In genomic region chr3:181056276-181056675, GRCh38 we compare ENCODE assay signal across 18 cellular contexts.
A peak's percentile ranks its signal among the peaks of the same experiment; 100 is the strongest.
DNase-seq lines count a peak whose midpoint lies in the region; TF ChIP-seq lines count a peak whose summit lies in the region.
"Had no signal": no experiment of that assay in that cellular context is flagged by ENCODE, and none has a peak within 500 bp of the region (broad histone marks: within the 10 kb centered on the region; RNA-seq: fewer than 3 reads in every experiment).

No MANE protein-coding gene starts in this region.

- TF ChIP-seq CTCF in Peyer's patch (IDR thresholded peaks at IDR 0.05), result no peak

- peak overlapping the region; percentile 5 for H2AFZ ChIP-seq in neuron (ENCODE audit: low read depth, low read length)

- H3K4me3 ChIP-seq in neuron (ENCODE audit: low read length) (peak overlapping the region; percentile 30), Peyer's patch (no peak overlapping the region)
- H3K4me3 ChIP-seq: SJSA1 had no signal

- in situ Hi-C loops in G401 (cut with HindIII; ENCODE audit: low sequenced_read_pairs), result no loop called here

- peak; percentile 29 for DNase-seq in NCI-H1105 (lab: John Stamatoyannopoulos, UW)
- peak; percentile 98 for DNase-seq in NCI-H146 (lab: John Stamatoyannopoulos, UW)
- peak; percentile 87 for DNase-seq in NCI-H2227 treated with DMSO at 0.1 percent for 48 hours (lab: John Stamatoyannopoulos, UW)
- DNase-seq in G401 (ENCODE audit: low spot score), result no peak
- no peak for DNase-seq in Peyer's patch
- DNase-seq in GDM1 (lab: John Stamatoyannopoulos, UW), result no peak
- DNase-seq: AML-193, DND-41, HCEC 1CT, MV-4-11, NCI-H187, NCI-H510A treated with DMSO at 0.1 percent for 48 hours, T-helper 17 cell had no signal

- peaks cover 38% of the 10 kb centered on the region for H3K4me1 ChIP-seq in neuron (ENCODE audit: insufficient read depth, low read length)
- no peaks in the 10 kb centered on the region for H3K4me1 ChIP-seq in Peyer's patch
- H3K4me1 ChIP-seq: SJSA1 had no signal

- no peaks in the 10 kb centered on the region for H3K36me3 ChIP-seq in neuron (ENCODE audit: insufficient read depth, low read length)
- no peaks in the 10 kb centered on the region for H3K36me3 ChIP-seq in Peyer's patch
- H3K36me3 ChIP-seq: SJSA1 had no signal

- no peaks in the 10 kb centered on the region for H3K27me3 ChIP-seq in neuron (ENCODE audit: insufficient read depth, low read length)
- H3K27me3 ChIP-seq in Peyer's patch, result no peaks in the 10 kb centered on the region
- H3K27me3 ChIP-seq: SJSA1 had no signal

- no peaks in the 10 kb centered on the region for H3K9me3 ChIP-seq in neuron (ENCODE audit: low read length)
- H3K9me3 ChIP-seq in Peyer's patch, result no peaks in the 10 kb centered on the region
- H3K9me3 ChIP-seq: SJSA1 had no signal

- no peak for TF ChIP-seq POLR2A in Peyer's patch (IDR thresholded peaks at IDR 0.05)

- no peak overlapping the region for H3K27ac ChIP-seq in Peyer's patch
- H3K27ac ChIP-seq: C4-2B, HL-60, KMS-11, SJSA1 had no signal

Comparison
In these comparisons a context has a peak if more than half of its experiments do, and no peak if none do; other contexts are left out.
1. DNase-seq: peak in NCI-H1105 (single experiment), NCI-H146 (single experiment) and NCI-H2227 treated with DMSO at 0.1 percent for 48 hours (single experiment); none in G401 (single experiment), Peyer's patch (0 of 3) and GDM1 (single experiment).